In the genomic region with DNA sequence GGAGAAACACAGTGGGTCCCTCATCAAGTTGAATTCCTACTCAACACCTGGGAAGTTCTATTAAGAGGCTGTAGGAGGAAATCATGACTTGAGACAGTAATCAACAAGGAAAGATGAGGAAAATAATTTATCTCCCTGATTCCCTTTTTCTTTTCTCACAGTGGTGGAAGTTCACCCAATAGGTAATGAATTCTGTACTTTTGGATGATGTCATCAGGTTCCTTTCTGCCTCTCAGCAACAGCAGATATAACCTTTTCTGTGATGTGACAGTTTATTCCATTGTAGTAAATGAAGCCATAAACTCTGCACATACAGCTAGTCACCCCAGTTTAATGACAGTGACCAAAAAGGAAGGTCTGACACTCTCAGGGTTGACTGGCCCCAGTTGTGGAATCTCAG, we compare ENCODE assay signal across 7 cellular contexts.
"Had no signal": no experiment of that assay in that cellular context is flagged by ENCODE, and none has a peak within 500 bp of the region (broad histone marks: within the 10 kb centered on the region; RNA-seq: fewer than 3 reads in every experiment).

No MANE protein-coding gene starts in this region.

- H3K4me3 ChIP-seq: K562 had no signal

- H3K9ac ChIP-seq: KMS-11 had no signal

- H3K4me2 ChIP-seq: KMS-11 had no signal

- FAIRE-seq: HTR-8/SVneo, K562 had no signal

- DNase-seq: IMR-90, KBM-7, KG1 had no signal

- H3K27ac ChIP-seq: HL-60, KMS-11 had no signal

- ATAC-seq: K562 had no signal
